In the genomic region with DNA sequence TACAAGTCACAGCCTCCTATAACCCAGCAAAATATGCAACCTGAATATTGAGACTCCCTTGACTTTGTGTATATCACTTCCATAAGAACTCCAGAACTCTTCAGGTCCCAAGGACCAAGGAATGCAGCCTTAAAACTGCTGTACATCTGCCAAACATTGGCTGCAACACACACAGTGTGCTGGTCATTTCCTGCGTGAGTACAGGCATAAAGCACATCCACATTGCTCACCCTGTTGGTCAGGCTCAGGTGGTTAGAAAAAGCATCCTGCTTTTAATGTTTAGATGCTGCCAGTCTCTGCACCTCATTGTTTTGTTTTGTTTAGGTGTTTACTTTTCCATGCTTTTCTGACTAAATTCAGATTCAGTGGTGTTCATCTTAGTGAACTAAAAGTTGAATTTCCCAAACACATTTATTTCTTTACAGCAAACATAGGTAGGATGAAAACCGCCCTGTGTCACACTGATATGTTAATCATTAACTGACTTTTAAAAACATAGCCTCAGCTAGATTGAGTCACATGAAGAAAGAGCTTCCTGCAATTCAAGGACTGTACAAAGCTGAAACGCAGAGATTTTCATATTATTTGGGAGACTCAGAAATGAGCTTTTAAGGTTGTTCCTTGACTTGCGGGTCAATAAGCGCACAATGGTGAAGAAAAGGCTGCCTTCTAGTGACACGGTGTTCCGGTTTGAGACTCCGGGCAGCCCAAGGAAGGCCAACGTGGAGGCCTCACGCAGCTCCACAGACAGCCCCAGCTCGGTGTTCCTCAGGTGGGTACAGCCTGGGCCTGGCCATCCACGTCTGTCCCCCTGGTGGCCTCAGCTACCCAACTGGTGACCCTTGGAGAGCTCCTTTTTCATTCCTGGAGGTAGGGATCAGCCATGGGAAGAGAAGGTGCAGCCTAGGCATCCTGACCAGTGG, we compare ENCODE assay signal across 1 cellular context.
TF ChIP-seq lines count a peak whose summit lies in the region.

No MANE protein-coding gene starts in this region.

TF ChIP-seq in HepG2, 621 proteins besides CTCF, POLR2A, EP300 and RAD21 (continued from another document and continues in another):
- no peak for TF ChIP-seq RNF2 (conservative IDR thresholded peaks at IDR 0.05; ENCODE audit: low read depth)
- TF ChIP-seq RARA (CRISPR knock-in tag; IDR thresholded peaks at IDR 0.05): peak; percentile 12; the same call in 1 of the 2 replicates
- TF ChIP-seq TBX2 (CRISPR knock-in tag; IDR thresholded peaks at IDR 0.05; ENCODE audit: borderline replicate concordance): peak; percentile 29; the same call in 1 of the 2 replicates
- TF ChIP-seq MIXL1 (CRISPR knock-in tag; IDR thresholded peaks at IDR 0.05): 0 out of 2 replicates have a peak, but pooled peaks have one; percentile 16
- no peak for TF ChIP-seq ZNF703 (CRISPR knock-in tag; IDR thresholded peaks at IDR 0.05; ENCODE audit: borderline replicate concordance)
- TF ChIP-seq, protein P1, sequence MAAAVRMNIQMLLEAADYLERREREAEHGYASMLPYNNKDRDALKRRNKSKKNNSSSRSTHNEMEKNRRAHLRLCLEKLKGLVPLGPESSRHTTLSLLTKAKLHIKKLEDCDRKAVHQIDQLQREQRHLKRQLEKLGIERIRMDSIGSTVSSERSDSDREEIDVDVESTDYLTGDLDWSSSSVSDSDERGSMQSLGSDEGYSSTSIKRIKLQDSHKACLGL (CRISPR knock-in tag; IDR thresholded peaks at IDR 0.05): no peak
- TF ChIP-seq, protein P2, sequence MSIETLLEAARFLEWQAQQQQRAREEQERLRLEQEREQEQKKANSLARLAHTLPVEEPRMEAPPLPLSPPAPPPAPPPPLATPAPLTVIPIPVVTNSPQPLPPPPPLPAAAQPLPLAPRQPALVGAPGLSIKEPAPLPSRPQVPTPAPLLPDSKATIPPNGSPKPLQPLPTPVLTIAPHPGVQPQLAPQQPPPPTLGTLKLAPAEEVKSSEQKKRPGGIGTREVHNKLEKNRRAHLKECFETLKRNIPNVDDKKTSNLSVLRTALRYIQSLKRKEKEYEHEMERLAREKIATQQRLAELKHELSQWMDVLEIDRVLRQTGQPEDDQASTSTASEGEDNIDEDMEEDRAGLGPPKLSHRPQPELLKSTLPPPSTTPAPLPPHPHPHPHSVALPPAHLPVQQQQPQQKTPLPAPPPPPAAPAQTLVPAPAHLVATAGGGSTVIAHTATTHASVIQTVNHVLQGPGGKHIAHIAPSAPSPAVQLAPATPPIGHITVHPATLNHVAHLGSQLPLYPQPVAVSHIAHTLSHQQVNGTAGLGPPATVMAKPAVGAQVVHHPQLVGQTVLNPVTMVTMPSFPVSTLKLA (IDR thresholded peaks at IDR 0.05): no peak
- TF ChIP-seq PCBP2 (optimal IDR thresholded peaks at IDR 0.05; ENCODE audit: low read depth, low read length, poor library complexity, severe bottlenecking): no peak
- TF ChIP-seq SETDB1 (CRISPR knock-in tag; IDR thresholded peaks at IDR 0.05; ENCODE audit: borderline replicate concordance): no peak
- TF ChIP-seq, protein P3, sequence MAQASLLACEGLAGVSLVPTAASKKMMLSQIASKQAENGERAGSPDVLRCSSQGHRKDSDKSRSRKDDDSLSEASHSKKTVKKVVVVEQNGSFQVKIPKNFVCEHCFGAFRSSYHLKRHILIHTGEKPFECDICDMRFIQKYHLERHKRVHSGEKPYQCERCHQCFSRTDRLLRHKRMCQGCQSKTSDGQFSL (CRISPR knock-in tag; IDR thresholded peaks at IDR 0.05): no peak
- TF ChIP-seq CBX5 (CRISPR knock-in tag; IDR thresholded peaks at IDR 0.05; ENCODE audit: borderline replicate concordance): no peak; the same call in 1 of the 2 replicates
- TF ChIP-seq, protein P4, sequence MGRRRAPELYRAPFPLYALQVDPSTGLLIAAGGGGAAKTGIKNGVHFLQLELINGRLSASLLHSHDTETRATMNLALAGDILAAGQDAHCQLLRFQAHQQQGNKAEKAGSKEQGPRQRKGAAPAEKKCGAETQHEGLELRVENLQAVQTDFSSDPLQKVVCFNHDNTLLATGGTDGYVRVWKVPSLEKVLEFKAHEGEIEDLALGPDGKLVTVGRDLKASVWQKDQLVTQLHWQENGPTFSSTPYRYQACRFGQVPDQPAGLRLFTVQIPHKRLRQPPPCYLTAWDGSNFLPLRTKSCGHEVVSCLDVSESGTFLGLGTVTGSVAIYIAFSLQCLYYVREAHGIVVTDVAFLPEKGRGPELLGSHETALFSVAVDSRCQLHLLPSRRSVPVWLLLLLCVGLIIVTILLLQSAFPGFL (CRISPR knock-in tag; IDR thresholded peaks at IDR 0.05): no peak
- TF ChIP-seq ZNF547 (CRISPR knock-in tag; IDR thresholded peaks at IDR 0.05): 0 out of 2 replicates have a peak, but pooled peaks have one; percentile 15
- TF ChIP-seq ZNF7 (CRISPR knock-in tag; IDR thresholded peaks at IDR 0.05): no peak
- TF ChIP-seq, protein P5, sequence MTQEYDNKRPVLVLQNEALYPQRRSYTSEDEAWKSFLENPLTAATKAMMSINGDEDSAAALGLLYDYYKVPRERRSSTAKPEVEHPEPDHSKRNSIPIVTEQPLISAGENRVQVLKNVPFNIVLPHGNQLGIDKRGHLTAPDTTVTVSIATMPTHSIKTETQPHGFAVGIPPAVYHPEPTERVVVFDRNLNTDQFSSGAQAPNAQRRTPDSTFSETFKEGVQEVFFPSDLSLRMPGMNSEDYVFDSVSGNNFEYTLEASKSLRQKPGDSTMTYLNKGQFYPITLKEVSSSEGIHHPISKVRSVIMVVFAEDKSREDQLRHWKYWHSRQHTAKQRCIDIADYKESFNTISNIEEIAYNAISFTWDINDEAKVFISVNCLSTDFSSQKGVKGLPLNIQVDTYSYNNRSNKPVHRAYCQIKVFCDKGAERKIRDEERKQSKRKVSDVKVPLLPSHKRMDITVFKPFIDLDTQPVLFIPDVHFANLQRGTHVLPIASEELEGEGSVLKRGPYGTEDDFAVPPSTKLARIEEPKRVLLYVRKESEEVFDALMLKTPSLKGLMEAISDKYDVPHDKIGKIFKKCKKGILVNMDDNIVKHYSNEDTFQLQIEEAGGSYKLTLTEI (CRISPR knock-in tag; conservative IDR thresholded peaks at IDR 0.05): no peak
- peak; percentile 93 for TF ChIP-seq ZFY (CRISPR knock-in tag; IDR thresholded peaks at IDR 0.05)
- no peak for TF ChIP-seq ZNF232 (CRISPR knock-in tag; IDR thresholded peaks at IDR 0.05; ENCODE audit: borderline replicate concordance)
- TF ChIP-seq NR2F1 (CRISPR knock-in tag; IDR thresholded peaks at IDR 0.05): 0 out of 4 replicates have a peak, but pooled peaks of 1 of the 2 experiments have one; percentile 21
- no peak for TF ChIP-seq ZNF557 (CRISPR knock-in tag; IDR thresholded peaks at IDR 0.05)
- no peak for TF ChIP-seq RBM39 (IDR thresholded peaks at IDR 0.05; ENCODE audit: low read depth, low read length, poor library complexity, severe bottlenecking)
- TF ChIP-seq RFX1 (IDR thresholded peaks at IDR 0.05): no peak
- no peak; the same call in 1 of the 2 replicates for TF ChIP-seq JUND (CRISPR knock-in tag; IDR thresholded peaks at IDR 0.05)
- TF ChIP-seq REL (CRISPR knock-in tag; conservative IDR thresholded peaks at IDR 0.05): no peak
- TF ChIP-seq HNRNPH1 (optimal IDR thresholded peaks at IDR 0.05; ENCODE audit: low read depth, low read length): no peak
- 0 out of 2 replicates have a peak, but pooled peaks have one; percentile 32 for TF ChIP-seq ZNF446 (CRISPR knock-in tag; IDR thresholded peaks at IDR 0.05)
- no peak for TF ChIP-seq MEIS2 (CRISPR knock-in tag; IDR thresholded peaks at IDR 0.05)
- TF ChIP-seq ZNF607 (CRISPR knock-in tag; IDR thresholded peaks at IDR 0.05; ENCODE audit: borderline replicate concordance): peak; percentile 57; the same call in 1 of the 2 replicates
- TF ChIP-seq AGO1 (IDR thresholded peaks at IDR 0.05; ENCODE audit: low read depth, low read length, poor library complexity, severe bottlenecking): no peak
- TF ChIP-seq SAP130 (CRISPR knock-in tag; IDR thresholded peaks at IDR 0.05; ENCODE audit: low read depth): peak; percentile 57
- TF ChIP-seq ELF1 (CRISPR knock-in tag; IDR thresholded peaks at IDR 0.05): no peak
- no peak for TF ChIP-seq SYNCRIP (IDR thresholded peaks at IDR 0.05; ENCODE audit: insufficient read depth, low read depth, low read length)
- no peak; the same call in 1 of the 2 replicates for TF ChIP-seq ZNF441 (CRISPR knock-in tag; IDR thresholded peaks at IDR 0.05; ENCODE audit: borderline replicate concordance)
- TF ChIP-seq, protein P6, sequence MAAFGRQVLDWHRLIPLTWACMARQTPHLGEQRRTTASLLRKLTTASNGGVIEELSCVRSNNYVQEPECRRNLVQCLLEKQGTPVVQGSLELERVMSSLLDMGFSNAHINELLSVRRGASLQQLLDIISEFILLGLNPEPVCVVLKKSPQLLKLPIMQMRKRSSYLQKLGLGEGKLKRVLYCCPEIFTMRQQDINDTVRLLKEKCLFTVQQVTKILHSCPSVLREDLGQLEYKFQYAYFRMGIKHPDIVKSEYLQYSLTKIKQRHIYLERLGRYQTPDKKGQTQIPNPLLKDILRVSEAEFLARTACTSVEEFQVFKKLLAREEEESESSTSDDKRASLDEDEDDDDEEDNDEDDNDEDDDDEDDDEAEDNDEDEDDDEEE (CRISPR knock-in tag; IDR thresholded peaks at IDR 0.05): no peak; the same call in 1 of the 2 replicates
- peak; percentile 57; the same call in 1 of the 2 replicates for TF ChIP-seq ZNF605 (CRISPR knock-in tag; IDR thresholded peaks at IDR 0.05)
- TF ChIP-seq ZNF570 (CRISPR knock-in tag; IDR thresholded peaks at IDR 0.05; ENCODE audit: borderline replicate concordance): 0 out of 2 replicates have a peak, but pooled peaks have one; percentile 52
- no peak for TF ChIP-seq FOXC1 (CRISPR knock-in tag; IDR thresholded peaks at IDR 0.05; ENCODE audit: borderline replicate concordance)
- TF ChIP-seq IRX3 (CRISPR knock-in tag; IDR thresholded peaks at IDR 0.05; ENCODE audit: borderline replicate concordance, low read depth): 0 out of 2 replicates have a peak, but pooled peaks have one; percentile 33
- TF ChIP-seq, protein P7, sequence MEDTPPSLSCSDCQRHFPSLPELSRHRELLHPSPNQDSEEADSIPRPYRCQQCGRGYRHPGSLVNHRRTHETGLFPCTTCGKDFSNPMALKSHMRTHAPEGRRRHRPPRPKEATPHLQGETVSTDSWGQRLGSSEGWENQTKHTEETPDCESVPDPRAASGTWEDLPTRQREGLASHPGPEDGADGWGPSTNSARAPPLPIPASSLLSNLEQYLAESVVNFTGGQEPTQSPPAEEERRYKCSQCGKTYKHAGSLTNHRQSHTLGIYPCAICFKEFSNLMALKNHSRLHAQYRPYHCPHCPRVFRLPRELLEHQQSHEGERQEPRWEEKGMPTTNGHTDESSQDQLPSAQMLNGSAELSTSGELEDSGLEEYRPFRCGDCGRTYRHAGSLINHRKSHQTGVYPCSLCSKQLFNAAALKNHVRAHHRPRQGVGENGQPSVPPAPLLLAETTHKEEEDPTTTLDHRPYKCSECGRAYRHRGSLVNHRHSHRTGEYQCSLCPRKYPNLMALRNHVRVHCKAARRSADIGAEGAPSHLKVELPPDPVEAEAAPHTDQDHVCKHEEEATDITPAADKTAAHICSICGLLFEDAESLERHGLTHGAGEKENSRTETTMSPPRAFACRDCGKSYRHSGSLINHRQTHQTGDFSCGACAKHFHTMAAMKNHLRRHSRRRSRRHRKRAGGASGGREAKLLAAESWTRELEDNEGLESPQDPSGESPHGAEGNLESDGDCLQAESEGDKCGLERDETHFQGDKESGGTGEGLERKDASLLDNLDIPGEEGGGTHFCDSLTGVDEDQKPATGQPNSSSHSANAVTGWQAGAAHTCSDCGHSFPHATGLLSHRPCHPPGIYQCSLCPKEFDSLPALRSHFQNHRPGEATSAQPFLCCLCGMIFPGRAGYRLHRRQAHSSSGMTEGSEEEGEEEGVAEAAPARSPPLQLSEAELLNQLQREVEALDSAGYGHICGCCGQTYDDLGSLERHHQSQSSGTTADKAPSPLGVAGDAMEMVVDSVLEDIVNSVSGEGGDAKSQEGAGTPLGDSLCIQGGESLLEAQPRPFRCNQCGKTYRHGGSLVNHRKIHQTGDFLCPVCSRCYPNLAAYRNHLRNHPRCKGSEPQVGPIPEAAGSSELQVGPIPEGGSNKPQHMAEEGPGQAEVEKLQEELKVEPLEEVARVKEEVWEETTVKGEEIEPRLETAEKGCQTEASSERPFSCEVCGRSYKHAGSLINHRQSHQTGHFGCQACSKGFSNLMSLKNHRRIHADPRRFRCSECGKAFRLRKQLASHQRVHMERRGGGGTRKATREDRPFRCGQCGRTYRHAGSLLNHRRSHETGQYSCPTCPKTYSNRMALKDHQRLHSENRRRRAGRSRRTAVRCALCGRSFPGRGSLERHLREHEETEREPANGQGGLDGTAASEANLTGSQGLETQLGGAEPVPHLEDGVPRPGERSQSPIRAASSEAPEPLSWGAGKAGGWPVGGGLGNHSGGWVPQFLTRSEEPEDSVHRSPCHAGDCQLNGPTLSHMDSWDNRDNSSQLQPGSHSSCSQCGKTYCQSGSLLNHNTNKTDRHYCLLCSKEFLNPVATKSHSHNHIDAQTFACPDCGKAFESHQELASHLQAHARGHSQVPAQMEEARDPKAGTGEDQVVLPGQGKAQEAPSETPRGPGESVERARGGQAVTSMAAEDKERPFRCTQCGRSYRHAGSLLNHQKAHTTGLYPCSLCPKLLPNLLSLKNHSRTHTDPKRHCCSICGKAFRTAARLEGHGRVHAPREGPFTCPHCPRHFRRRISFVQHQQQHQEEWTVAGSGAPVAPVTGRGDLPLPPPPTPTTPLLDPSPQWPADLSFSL (CRISPR knock-in tag; IDR thresholded peaks at IDR 0.05): no peak
- no peak for TF ChIP-seq NR3C1 (CRISPR knock-in tag; IDR thresholded peaks at IDR 0.05)
- TF ChIP-seq, protein P8, sequence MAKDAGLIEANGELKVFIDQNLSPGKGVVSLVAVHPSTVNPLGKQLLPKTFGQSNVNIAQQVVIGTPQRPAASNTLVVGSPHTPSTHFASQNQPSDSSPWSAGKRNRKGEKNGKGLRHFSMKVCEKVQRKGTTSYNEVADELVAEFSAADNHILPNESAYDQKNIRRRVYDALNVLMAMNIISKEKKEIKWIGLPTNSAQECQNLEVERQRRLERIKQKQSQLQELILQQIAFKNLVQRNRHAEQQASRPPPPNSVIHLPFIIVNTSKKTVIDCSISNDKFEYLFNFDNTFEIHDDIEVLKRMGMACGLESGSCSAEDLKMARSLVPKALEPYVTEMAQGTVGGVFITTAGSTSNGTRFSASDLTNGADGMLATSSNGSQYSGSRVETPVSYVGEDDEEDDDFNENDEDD (CRISPR knock-in tag; IDR thresholded peaks at IDR 0.05; ENCODE audit: borderline replicate concordance): no peak
- peak; percentile 41; the same call in 1 of the 2 replicates for TF ChIP-seq KLF6 (CRISPR knock-in tag; IDR thresholded peaks at IDR 0.05)
- peak; percentile 56; the same call in 1 of the 2 replicates for TF ChIP-seq ZNF501 (CRISPR knock-in tag; IDR thresholded peaks at IDR 0.05)
- TF ChIP-seq ZFP62 (CRISPR knock-in tag; IDR thresholded peaks at IDR 0.05): no peak
- peak; percentile 74; the same call in 1 of the 2 replicates for TF ChIP-seq ZNF614 (CRISPR knock-in tag; IDR thresholded peaks at IDR 0.05; ENCODE audit: borderline replicate concordance)
- TF ChIP-seq ZNF652 (CRISPR knock-in tag; IDR thresholded peaks at IDR 0.05; ENCODE audit: borderline replicate concordance, low read depth): no peak
- TF ChIP-seq SIX4 (CRISPR knock-in tag; IDR thresholded peaks at IDR 0.05): no peak
- TF ChIP-seq, protein P9, sequence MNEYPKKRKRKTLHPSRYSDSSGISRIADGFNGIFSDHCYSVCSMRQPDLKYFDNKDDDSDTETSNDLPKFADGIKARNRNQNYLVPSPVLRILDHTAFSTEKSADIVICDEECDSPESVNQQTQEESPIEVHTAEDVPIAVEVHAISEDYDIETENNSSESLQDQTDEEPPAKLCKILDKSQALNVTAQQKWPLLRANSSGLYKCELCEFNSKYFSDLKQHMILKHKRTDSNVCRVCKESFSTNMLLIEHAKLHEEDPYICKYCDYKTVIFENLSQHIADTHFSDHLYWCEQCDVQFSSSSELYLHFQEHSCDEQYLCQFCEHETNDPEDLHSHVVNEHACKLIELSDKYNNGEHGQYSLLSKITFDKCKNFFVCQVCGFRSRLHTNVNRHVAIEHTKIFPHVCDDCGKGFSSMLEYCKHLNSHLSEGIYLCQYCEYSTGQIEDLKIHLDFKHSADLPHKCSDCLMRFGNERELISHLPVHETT (CRISPR knock-in tag; conservative IDR thresholded peaks at IDR 0.05): 0 out of 2 replicates have a peak, but pooled peaks have one; percentile 31
